32 cellular contexts compared by ENCODE assay signal in genomic region chr3:52034212-52034611, GRCh38.
"Had no signal": no experiment of that assay in that cellular context is flagged by ENCODE, and none has a peak within 500 bp of the region (broad histone marks: within the 10 kb centered on the region; RNA-seq: fewer than 3 reads in every experiment).

No MANE protein-coding gene starts in this region.

- ATAC-seq: activated CD8-positive, alpha-beta memory T cell treated with anti-CD3 and anti-CD28 coated beads, Interleukin-2, amount 10 ng/mL, durations not matched to agents 7 days and 5 days; activated T-helper 17 cell treated with anti-CD3 and anti-CD28 coated beads, Interleukin-2, amount 50 U/mL, for 72 hours; Panc1; SK-N-SH treated with all-trans-retinoic acid at 6 μM for 48 hours; T-cell had no signal

- H3K27ac ChIP-seq: ascending aorta, cardiac muscle cell, VCaP had no signal

- H3K27me3 ChIP-seq: ascending aorta, cardiac muscle cell had no signal

- H3K4me3 Mint-ChIP-seq: activated CD4-positive, alpha-beta memory T cell treated with anti-CD3 and anti-CD28 coated beads, Interleukin-2, amount 10 ng/mL, durations not matched to agents 7 days and 5 days; activated CD8-positive, alpha-beta memory T cell treated with anti-CD3 and anti-CD28 coated beads, Interleukin-2, amount 10 ng/mL, durations not matched to agents 7 days and 5 days; activated naive CD8-positive, alpha-beta T cell treated with anti-CD3 and anti-CD28 coated beads for 36 hours; activated T-helper 17 cell treated with anti-CD3 and anti-CD28 coated beads, Interleukin-2, amount 50 U/mL, for 72 hours; T-cell had no signal

- H3K36me3 Mint-ChIP-seq: activated CD8-positive, alpha-beta memory T cell treated with anti-CD3 and anti-CD28 coated beads, Interleukin-2, amount 10 ng/mL, durations not matched to agents 7 days and 5 days; activated naive CD8-positive, alpha-beta T cell treated with anti-CD3 and anti-CD28 coated beads for 36 hours; T-cell had no signal

- H3K4me3 ChIP-seq: ascending aorta, cardiac muscle cell had no signal

- H3K27me3 Mint-ChIP-seq: activated CD4-positive, alpha-beta memory T cell treated with anti-CD3 and anti-CD28 coated beads, Interleukin-2, amount 10 ng/mL, durations not matched to agents 7 days and 5 days; activated CD8-positive, alpha-beta memory T cell treated with anti-CD3 and anti-CD28 coated beads, Interleukin-2, amount 10 ng/mL, durations not matched to agents 7 days and 5 days; activated naive CD8-positive, alpha-beta T cell treated with anti-CD3 and anti-CD28 coated beads for 36 hours; activated T-helper 17 cell treated with anti-CD3 and anti-CD28 coated beads, Interleukin-2, amount 50 U/mL, for 72 hours; T-cell had no signal

- H3K4me1 Mint-ChIP-seq: activated CD4-positive, alpha-beta memory T cell treated with anti-CD3 and anti-CD28 coated beads, Interleukin-2, amount 10 ng/mL, durations not matched to agents 7 days and 5 days; activated CD8-positive, alpha-beta memory T cell treated with anti-CD3 and anti-CD28 coated beads, Interleukin-2, amount 10 ng/mL, durations not matched to agents 7 days and 5 days; activated naive CD8-positive, alpha-beta T cell treated with anti-CD3 and anti-CD28 coated beads for 36 hours; activated T-helper 17 cell treated with anti-CD3 and anti-CD28 coated beads, Interleukin-2, amount 50 U/mL, for 72 hours; T-cell had no signal

- DNase-seq: activated CD4-positive, alpha-beta memory T cell treated with anti-CD3 and anti-CD28 coated beads, Interleukin-2, amount 10 ng/mL, durations not matched to agents 7 days and 5 days; activated CD4-positive, alpha-beta T cell treated with anti-CD3 and anti-CD28 coated beads for 1 hour; activated CD4-positive, alpha-beta T cell treated with anti-CD3 and anti-CD28 coated beads for 48 hours; activated CD4-positive, CD25-positive, alpha-beta regulatory T cell; activated CD8-positive, alpha-beta memory T cell treated with anti-CD3 and anti-CD28 coated beads for 24 hours; activated CD8-positive, alpha-beta memory T cell treated with anti-CD3 and anti-CD28 coated beads, Interleukin-2, amount 10 ng/mL, durations not matched to agents 7 days and 5 days; activated CD8-positive, alpha-beta memory T cell treated with anti-CD3 and anti-CD28 coated beads, Interleukin-2, amount 50 U/mL, for 48 hours; activated effector memory CD4-positive, alpha-beta T cell treated with anti-CD3 and anti-CD28 coated beads, Interleukin-2, amount 50 U/mL, for 16 hours; activated naive CD4-positive, alpha-beta T cell; activated naive CD4-positive, alpha-beta T cell treated with anti-CD3 and anti-CD28 coated beads, Interleukin-2, amount 50 U/mL, for 16 hours; activated naive CD8-positive, alpha-beta T cell treated with anti-CD3 and anti-CD28 coated beads for 36 hours; activated T-cell treated with anti-CD3 and anti-CD28 coated beads, Interleukin-2, amount 50 U/mL, for 48 hours; amygdala; Karpas-422; KBM-7; NCI-H1048; NCI-H1105 treated with DMSO at 0.1 percent for 48 hours; NCI-H1436; NCI-H1694 treated with DMSO at 0.1 percent for 48 hours; NCI-H2029; NCI-H345; NCI-H524 treated with DMSO at 0.1 percent for 48 hours; SIG-M5; T-cell; T-helper 2 cell; T-helper 9 cell had no signal

- H3K4me1 ChIP-seq: ascending aorta had no signal

- H3K27ac Mint-ChIP-seq: activated CD4-positive, alpha-beta memory T cell treated with anti-CD3 and anti-CD28 coated beads, Interleukin-2, amount 10 ng/mL, durations not matched to agents 7 days and 5 days; activated CD8-positive, alpha-beta memory T cell treated with anti-CD3 and anti-CD28 coated beads, Interleukin-2, amount 10 ng/mL, durations not matched to agents 7 days and 5 days; activated naive CD8-positive, alpha-beta T cell treated with anti-CD3 and anti-CD28 coated beads for 36 hours; activated T-helper 17 cell treated with anti-CD3 and anti-CD28 coated beads, Interleukin-2, amount 50 U/mL, for 72 hours; T-cell had no signal

- H3K9me3 Mint-ChIP-seq: activated CD4-positive, alpha-beta memory T cell treated with anti-CD3 and anti-CD28 coated beads, Interleukin-2, amount 10 ng/mL, durations not matched to agents 7 days and 5 days; activated naive CD8-positive, alpha-beta T cell treated with anti-CD3 and anti-CD28 coated beads for 36 hours; activated T-helper 17 cell treated with anti-CD3 and anti-CD28 coated beads, Interleukin-2, amount 50 U/mL, for 72 hours; T-cell had no signal

- H3K9me3 ChIP-seq: ascending aorta had no signal

- H3K36me3 ChIP-seq: ascending aorta, cardiac muscle cell had no signal
